Comparison of ENCODE assay signal across 2 cellular contexts in genomic region chr5:78724061-78724460, GRCh38.
TF ChIP-seq lines count a peak whose summit lies in the region.

No MANE protein-coding gene starts in this region.

TF ChIP-seq in HepG2, 621 proteins besides CTCF, POLR2A, EP300 and RAD21 (continued from another document):
- no peak for TF ChIP-seq ZNF615 (CRISPR knock-in tag; IDR thresholded peaks at IDR 0.05; ENCODE audit: borderline replicate concordance)
- no peak for TF ChIP-seq ZNF260 (CRISPR knock-in tag; IDR thresholded peaks at IDR 0.05; ENCODE audit: borderline replicate concordance, low read depth)
- no peak for TF ChIP-seq ZNF468 (CRISPR knock-in tag; IDR thresholded peaks at IDR 0.05)
- peak; percentile 52 for TF ChIP-seq HNRNPK (IDR thresholded peaks at IDR 0.05; ENCODE audit: low read depth, low read length, poor library complexity, severe bottlenecking)
- TF ChIP-seq ZNF782 (CRISPR knock-in tag; IDR thresholded peaks at IDR 0.05; ENCODE audit: borderline replicate concordance): no peak
- no peak for TF ChIP-seq ZSCAN20 (CRISPR knock-in tag; IDR thresholded peaks at IDR 0.05; ENCODE audit: borderline replicate concordance)
TF ChIP-seq in HepG2: peak in this region for 1.

TF ChIP-seq in K562, 482 proteins besides CTCF, POLR2A, EP300 and RAD21 (continued from another document):
- TF ChIP-seq VEZF1 (CRISPR knock-in tag; IDR thresholded peaks at IDR 0.05): 0 out of 2 replicates have a peak, but pooled peaks have one; percentile 13
